Comparison of ENCODE assay signal across 8 cellular contexts in genomic region chr19:3178377-3178972, GRCh38. TPM values are rescaled to one million over a fixed set of nuclear protein-coding genes. Genes with fewer than 3 reads are reported as not detected.
A peak's percentile ranks its signal among the peaks of the same experiment; 100 is the strongest.
DNase-seq lines count a peak whose midpoint lies in the region; ATAC-seq and TF ChIP-seq lines count a peak whose summit lies in the region.

Gene S1PR4, plus strand, starts transcription at chr19:3178769. Its CDS starts 24 bp downstream, at chr19:3178793.

- no peaks in the 10 kb centered on the region for H3K27me3 ChIP-seq in lung (ENCODE audit: control insufficient read depth, insufficient read depth)
- no peaks in the 10 kb centered on the region for H3K27me3 ChIP-seq in vagina

- H3K27ac ChIP-seq in lung (ENCODE audit: low read depth in 1 of 2, low read length in 1 of 2), result peak within 1 kb of the TSS in 1 of 2 donors; percentile 87
- peak within 1 kb of the TSS; percentile 33 for H3K27ac ChIP-seq in vagina

- TF ChIP-seq CTCF in GM12874 (IDR thresholded peaks at IDR 0.05; ENCODE audit: insufficient read depth, low read depth, low read length) (peak; percentile 26; the same call in 1 of the 2 replicates), lung (IDR thresholded peaks at IDR 0.05; ENCODE audit: control extremely low read depth, extremely low read depth) (no peak), vagina (IDR thresholded peaks at IDR 0.05) (no peak)

- no peak for ATAC-seq in lung (ENCODE audit: insufficient read depth, low FRiP score)

- H3K4me3 ChIP-seq in lung (peak within 1 kb of the TSS; percentile 38), vagina (peak within 1 kb of the TSS; percentile 9 to 30)

- WGBS in lung, 2 donors, result 21 to 38% methylated on average over 42 of the region's 42 CpGs

- H3K36me3 ChIP-seq in lung (ENCODE audit: control insufficient read depth in 2 of 2, insufficient read depth in 2 of 2, low read length in 2 of 2) (no peaks in the 10 kb centered on the region), vagina (no peaks in the 10 kb centered on the region)

- intact Hi-C loops in vagina (cut with DNase I), result no loop called here

- no peak for TF ChIP-seq POLR2A in vagina (IDR thresholded peaks at IDR 0.05)

- DNase-seq in Kasumi-1 (lab: John Stamatoyannopoulos, UW) (peak; percentile 78 to 83), lung (ENCODE audit: low spot score) (no peak), vagina (ENCODE audit: extremely low spot score in 2 of 2) (no peak), pons (ENCODE audit: low spot score) (no peak), NCI-H2029 treated with DMSO at 0.1 percent for 48 hours (lab: John Stamatoyannopoulos, UW) (no peak), NCI-H2227 (lab: John Stamatoyannopoulos, UW; ENCODE audit: unreplicated experiment) (no peak)
- DNase-seq in activated T-cell treated with anti-CD3 and anti-CD28 coated beads, Interleukin-2, amount 50 U/mL, for 48 hours, result peak; percentile 78 to 82

- H3K4me1 ChIP-seq in lung (ENCODE audit: control insufficient read depth in 2 of 2, insufficient read depth in 2 of 2, low read length in 2 of 2), result peaks cover 0 to 23% of the 10 kb centered on the region in 2 donors
- H3K4me1 ChIP-seq in vagina, result peaks cover 21% of the 10 kb centered on the region

- H3K9me3 ChIP-seq in lung (ENCODE audit: control insufficient read depth in 2 of 2, insufficient read depth in 1 of 2, low read length in 1 of 2), result no peaks in the 10 kb centered on the region
- H3K9me3 ChIP-seq in vagina, result no peaks in the 10 kb centered on the region

RNA-seq across cellular contexts. Expression of gene S1PR4, which starts in this region (rescaled TPM):
- total RNA-seq in lung (10 to 100 TPM in 1 of 2 donors, 1 to 10 TPM in 1; 7.3 to 18.8 TPM), vagina (not detected)
- polyA plus RNA-seq in lung, result 10 to 100 TPM; 14.7 to 40.5 TPM

Comparison
In these comparisons a context has a peak if more than half of its experiments do, and no peak if none do; other contexts are left out.
1. DNase-seq: peak in Kasumi-1 (2 of 2) and activated T-cell treated with anti-CD3 and anti-CD28 coated beads, Interleukin-2, amount 50 U/mL, for 48 hours (2 of 2); none in lung (single experiment), vagina (0 of 2), pons (single experiment), NCI-H2029 treated with DMSO at 0.1 percent for 48 hours (single experiment) and NCI-H2227 (single experiment).